9 cellular contexts compared by ENCODE assay signal in the genomic region with DNA sequence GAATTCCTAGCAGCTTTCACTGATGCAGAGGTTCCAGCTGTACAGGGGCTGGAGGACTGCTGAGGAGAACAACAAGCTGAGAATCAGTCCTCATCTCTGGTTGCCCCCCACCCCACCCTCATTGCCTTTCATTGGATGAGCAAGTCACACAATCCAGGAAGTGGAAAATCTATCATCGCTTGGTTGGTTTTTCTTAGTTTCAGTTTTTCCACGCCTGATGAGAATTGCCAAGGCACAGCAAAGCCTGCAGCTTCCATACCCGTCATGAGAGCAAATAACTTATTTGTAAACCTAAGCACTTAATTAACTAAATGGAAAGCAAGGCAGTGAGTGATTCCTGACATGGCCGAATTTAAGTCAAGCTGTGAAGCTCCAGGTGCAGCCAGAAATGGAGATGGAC. TPM values are rescaled to one million over a fixed set of nuclear protein-coding genes. Genes with fewer than 3 reads are reported as not detected.
A peak's percentile ranks its signal among the peaks of the same experiment; 100 is the strongest.
DNase-seq lines count a peak whose midpoint lies in the region; ATAC-seq and TF ChIP-seq lines count a peak whose summit lies in the region.
"Had no signal": no experiment of that assay in that cellular context is flagged by ENCODE, and none has a peak within 500 bp of the region (broad histone marks: within the 10 kb centered on the region; RNA-seq: fewer than 3 reads in every experiment).

No MANE protein-coding gene starts in this region.

- POLR2A ChIA-PET in GM10248 (lab: Yijun Ruan, JAX) (interaction anchor here (0.6 kb wide), 1 partner anchor 374 kb away, joined by 8 read pairs; no protein-coding TSS in a partner anchor), PC-3 (lab: Charles Lee; ENCODE audit: unreplicated experiment) (no interaction called here)

- CTCF ChIA-PET in GM10248 (lab: Yijun Ruan, JAX) (interaction anchor here (1.2 to 1.7 kb wide), 4 partner anchors 8 to 175 kb away, joined by 3 to 7 read pairs (median 4); no protein-coding TSS in a partner anchor), PC-3 (lab: Charles Lee) (no interaction called here), Calu3 (lab: Charles Lee) (interaction anchor here (1.1 kb wide), 1 partner anchor 18 kb away, joined by 5 read pairs; no protein-coding TSS in a partner anchor)

- H3K27ac Mint-ChIP-seq in Calu3 (ENCODE audit: unreplicated experiment), result no peak overlapping the region

- intact Hi-C loops in esophagus muscularis mucosa (cut with DNase I), result no loop called here
- intact Hi-C loops in PC-3 (cut with micrococcal nuclease), result no loop called here
- intact Hi-C loops in Calu3 (cut with micrococcal nuclease; ENCODE audit: unreplicated experiment), result no loop called here

- peak; percentile 24 for DNase-seq in GM10248 (ENCODE audit: extremely low spot score)
- DNase-seq in esophagus muscularis mucosa (ENCODE audit: extremely low spot score), result peak; percentile 75
- DNase-seq in stimulated activated CD4-positive, alpha-beta T cell treated with anti-CD3 and anti-CD28 coated beads, Interleukin-4, amount 100 ng/mL, for 1 hour, result peak; percentile 16
- no peak for DNase-seq in PC-3
- no peak for DNase-seq in Calu3
- no peak for DNase-seq in SIG-M5 treated with dmso at 0.1 percent for 504 hours (lab: John Stamatoyannopoulos, UW; ENCODE audit: unreplicated experiment)
- no peak for DNase-seq in DMS114 treated with DMSO at 0.1 percent for 48 hours (lab: John Stamatoyannopoulos, UW; ENCODE audit: unreplicated experiment)

- H3K9me3 ChIP-seq in esophagus muscularis mucosa (no peaks in the 10 kb centered on the region), PC-3 (ENCODE audit: low read length) (no peaks in the 10 kb centered on the region)

- BruUV-seq in PC-3 (replicated peaks; lab: Mats Ljungman, UMichigan) (no TSS peak), Calu3 (replicated peaks; lab: Mats Ljungman, UMichigan) (no TSS peak)

- ATAC-seq in PC-3, result no peak

- no peak overlapping the region for H3K9ac ChIP-seq in PC-3 (ENCODE audit: low read length)

- no peak for TF ChIP-seq POLR2A in esophagus muscularis mucosa (IDR thresholded peaks at IDR 0.05; ENCODE audit: low read depth)

- H3K36me3 ChIP-seq in esophagus muscularis mucosa (no peaks in the 10 kb centered on the region), PC-3 (ENCODE audit: low read depth, low read length) (no peaks in the 10 kb centered on the region)

- H2AFZ ChIP-seq in PC-3 (ENCODE audit: low read length), result no peak overlapping the region

- H3K4me3 Mint-ChIP-seq in Calu3 (ENCODE audit: low read depth, unreplicated experiment), result no peak overlapping the region

- no peaks in the 10 kb centered on the region for H3K27me3 ChIP-seq in esophagus muscularis mucosa
- no peaks in the 10 kb centered on the region for H3K27me3 ChIP-seq in PC-3 (ENCODE audit: low read length)

- TF ChIP-seq CTCF in GM10248 (IDR thresholded peaks at IDR 0.05; ENCODE audit: control extremely low read depth, extremely low read depth, low read depth, missing control alignments), result no peak
- TF ChIP-seq CTCF in WI38 (IDR thresholded peaks at IDR 0.05; ENCODE audit: low read depth, low read length), result no peak
- no peak for TF ChIP-seq CTCF in esophagus muscularis mucosa (IDR thresholded peaks at IDR 0.05)
- no peak for TF ChIP-seq CTCF in PC-3 (conservative IDR thresholded peaks at IDR 0.05; ENCODE audit: low read depth, low read length)
- TF ChIP-seq CTCF in Calu3 (IDR thresholded peaks at IDR 0.05; ENCODE audit: unreplicated experiment), result no peak

- no peaks in the 10 kb centered on the region for H3K9me3 Mint-ChIP-seq in Calu3 (ENCODE audit: low read depth, unreplicated experiment)

- H3K27ac ChIP-seq in esophagus muscularis mucosa (replicated peaks in 1 of 4) (no peak overlapping the region), PC-3 (ENCODE audit: low read length) (no peak overlapping the region)
- H3K27ac ChIP-seq: HL-60 had no signal

- H3K4me2 ChIP-seq in PC-3 (ENCODE audit: low read length), result no peak overlapping the region

- no peaks in the 10 kb centered on the region for H3K79me2 ChIP-seq in PC-3 (ENCODE audit: low read length)

- TF ChIP-seq EP300 in esophagus muscularis mucosa (IDR thresholded peaks at IDR 0.05), result no peak

- no peaks in the 10 kb centered on the region for H3F3A ChIP-seq in PC-3 (ENCODE audit: low read length, unreplicated experiment)

- H3K4me3 ChIP-seq in WI38 (ENCODE audit: low read depth, low read length), result peak overlapping the region; percentile 37
- peak overlapping the region; percentile 4 to 38 (median 10) for H3K4me3 ChIP-seq in esophagus muscularis mucosa
- no peak overlapping the region for H3K4me3 ChIP-seq in PC-3 (ENCODE audit: low read length)

- no peaks in the 10 kb centered on the region for H3K4me1 Mint-ChIP-seq in Calu3 (ENCODE audit: low read depth, unreplicated experiment)

- H3K4me1 ChIP-seq in esophagus muscularis mucosa, result no peaks in the 10 kb centered on the region
- no peaks in the 10 kb centered on the region for H3K4me1 ChIP-seq in PC-3 (ENCODE audit: insufficient read depth, low read length)

- H4K20me1 ChIP-seq in PC-3 (ENCODE audit: low read length), result no peaks in the 10 kb centered on the region

- 79% methylated on average over 4 of the region's 4 CpGs for WGBS in esophagus muscularis mucosa

- no peaks in the 10 kb centered on the region for H3K27me3 Mint-ChIP-seq in Calu3 (ENCODE audit: unreplicated experiment)

- no peaks in the 10 kb centered on the region for H3K36me3 Mint-ChIP-seq in Calu3 (ENCODE audit: insufficient read depth, unreplicated experiment)

- H3K9me2 ChIP-seq in PC-3 (replicated peaks; ENCODE audit: low read length), result no peaks in the 10 kb centered on the region

RNA-seq across cellular contexts. Expression of a gene that starts 21.4 kb away (rescaled TPM):
- under 1 TPM; 0.06 to 0.63 (median 0.37) TPM for total RNA-seq in esophagus muscularis mucosa
- not detected in 2 replicates for total RNA-seq in PC-3 (2014; rRNA removed)
- 0.49 TPM in 1 of 2 replicates, not detected in the other for total RNA-seq in Calu3 (2022)

Comparison
In these comparisons a context has a peak if more than half of its experiments do, and no peak if none do; other contexts are left out.
1. DNase-seq: peak in GM10248 (single experiment), esophagus muscularis mucosa (single experiment) and stimulated activated CD4-positive, alpha-beta T cell treated with anti-CD3 and anti-CD28 coated beads, Interleukin-4, amount 100 ng/mL, for 1 hour (single experiment); none in PC-3 (single experiment), Calu3 (single experiment), SIG-M5 treated with dmso at 0.1 percent for 504 hours (single experiment) and DMS114 treated with DMSO at 0.1 percent for 48 hours (single experiment).